In the genomic region with DNA sequence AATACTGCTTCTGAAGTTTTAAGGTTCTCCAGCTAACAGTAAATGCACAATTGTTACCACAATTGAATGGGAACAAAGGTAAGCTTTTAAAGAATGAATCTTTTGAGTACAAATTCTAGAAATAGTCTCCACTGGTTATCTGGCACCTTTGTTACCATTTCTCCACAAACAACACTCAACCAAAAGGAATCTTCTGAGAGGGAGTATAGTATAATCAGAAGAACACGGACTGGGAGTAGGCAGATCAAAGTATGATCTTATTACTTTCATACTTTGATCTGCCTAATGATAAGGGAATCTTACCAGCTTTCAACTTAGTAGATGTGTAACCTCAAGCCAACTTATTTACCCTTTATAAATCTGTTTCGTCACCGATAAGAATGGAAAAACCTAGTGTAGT, we compare ENCODE assay signal across 9 cellular contexts. TPM values are rescaled to one million over a fixed set of nuclear protein-coding genes. Genes with fewer than 3 reads are reported as not detected.
A peak's percentile ranks its signal among the peaks of the same experiment; 100 is the strongest.
DNase-seq lines count a peak whose midpoint lies in the region; ATAC-seq, FAIRE-seq and TF ChIP-seq lines count a peak whose summit lies in the region.
"Had no signal": no experiment of that assay in that cellular context is flagged by ENCODE, and none has a peak within 500 bp of the region (broad histone marks: within the 10 kb centered on the region; RNA-seq: fewer than 3 reads in every experiment).

No MANE protein-coding gene starts in this region.

- H3K4me3 ChIP-seq in DOHH2 (ENCODE audit: low read length), result peak overlapping the region; percentile 92
- peak overlapping the region; percentile 92 for H3K4me3 ChIP-seq in OCI-LY7 (ENCODE audit: low read depth, low read length, poor library complexity, severe bottlenecking)
- H3K4me3 ChIP-seq in H1 (ENCODE audit: extremely low read depth in 1 of 4, insufficient read depth in 2 of 4, low read depth in 3 of 4, low read length in 4 of 4), result peak overlapping the region; percentile 95 to 97 (median 95); a peak in 7 of 8 replicates
- peak overlapping the region; percentile 97 for H3K4me3 ChIP-seq in osteoblast (ENCODE audit: insufficient read depth, low read length)

- H3K79me1 ChIP-seq in H1 (ENCODE audit: low read depth, low read length), result peaks cover 4% of the 10 kb centered on the region; the same call in 1 of the 2 replicates

- H3K23me2 ChIP-seq in H1 (ENCODE audit: low read depth, low read length), result peaks cover 8% of the 10 kb centered on the region; the same call in 1 of the 2 replicates

- no peak overlapping the region for H4K8ac ChIP-seq in H1 (ENCODE audit: extremely low read depth, insufficient read depth, low read length)

- no peak overlapping the region for H2BK15ac ChIP-seq in H1 (ENCODE audit: low read length)

- no peak overlapping the region for H4K5ac ChIP-seq in H1 (ENCODE audit: insufficient read length, low read depth, low read length)

- no peak for TF ChIP-seq RAD21 in H1 (IDR thresholded peaks at IDR 0.05 in 1 of 2, conservative IDR thresholded peaks at IDR 0.05 in 1 of 2; ENCODE audit: low read depth in 2 of 2, low read length in 2 of 2)

- no peaks in the 10 kb centered on the region for H3K9me2 ChIP-seq in DOHH2 (replicated peaks; ENCODE audit: control insufficient read depth, low read length)
- no peaks in the 10 kb centered on the region for H3K9me2 ChIP-seq in OCI-LY7 (ENCODE audit: insufficient read depth, low read length)

- ATAC-seq in GM21447 (IDR thresholded peaks at IDR 0.05; ENCODE audit: unreplicated experiment), result no peak
- no peak for ATAC-seq in HG03108 (IDR thresholded peaks at IDR 0.05; ENCODE audit: unreplicated experiment)
- no peak for ATAC-seq in HG03025 (IDR thresholded peaks at IDR 0.05; ENCODE audit: low FRiP score, unreplicated experiment)

- 92% methylated on average over 3 of the region's 3 CpGs; no CpG with 5 or more reads in 1 of the 2 experiments for whole genome bisulfite sequencing in H1 (ENCODE audit: extremely low coverage in 1 of 2, insufficient coverage in 1 of 2, insufficient read length in 1 of 2, insufficient replicate concordance in 2 of 2, low coverage in 1 of 2, low lambda C conversion rate in 2 of 2, missing lambda C conversion rate in 1 of 2), 2 experiments

- no peak overlapping the region for H2AK5ac ChIP-seq in H1 (ENCODE audit: low read depth, low read length)

- H3K79me2 ChIP-seq in DOHH2 (ENCODE audit: control insufficient read depth, low read length) (peaks cover 64% of the 10 kb centered on the region), OCI-LY7 (ENCODE audit: insufficient read depth, low read depth, low read length) (peaks cover 65% of the 10 kb centered on the region), H1 (ENCODE audit: control insufficient read depth in 1 of 2, insufficient read depth in 2 of 2, low read length in 2 of 2) (peaks cover 26 to 49% of the 10 kb centered on the region in 2 experiments), osteoblast (ENCODE audit: insufficient read depth, low read length) (peaks cover 53% of the 10 kb centered on the region)

- BruUV-seq in OCI-LY7 (replicated peaks; lab: Mats Ljungman, UMichigan), result TSS peak; percentile 45

- POLR2A ChIA-PET in OCI-LY7 (lab: Charles Lee) (interaction anchor here (0.6 to 1.9 kb wide), 8 partner anchors 10 to 1409 kb away, joined by 3 to 5 read pairs (median 3); partner anchors contain the start of gene PRELID3A), H1 (lab: Charles Lee; ENCODE audit: partially characterized antibody) (interaction anchor here (1.0 to 3.9 kb wide), 6 partner anchors 9 to 272 kb away, joined by 3 to 25 read pairs (median 10); no protein-coding TSS in a partner anchor)

- no peak overlapping the region for H3K4ac ChIP-seq in H1 (replicated peaks; ENCODE audit: insufficient read length, low read depth, low read length)

- H2AFZ ChIP-seq in OCI-LY7 (ENCODE audit: low read length) (no peak overlapping the region), H1 (ENCODE audit: low read length) (no peak overlapping the region), osteoblast (ENCODE audit: low read length) (peak overlapping the region; percentile 17)

- H2BK12ac ChIP-seq in H1 (ENCODE audit: low read depth, low read length), result no peak overlapping the region

- H3K27me3 ChIP-seq in DOHH2 (ENCODE audit: control insufficient read depth, low read length) (no peaks in the 10 kb centered on the region), H1 (replicated peaks in 1 of 4; ENCODE audit: control insufficient read depth in 3 of 4, extremely low read depth in 1 of 4, insufficient read depth in 3 of 4, low read length in 3 of 4) (no peaks in the 10 kb centered on the region), osteoblast (ENCODE audit: insufficient read depth, low read length) (no peaks in the 10 kb centered on the region)

- TF ChIP-seq CTCF in DOHH2 (IDR thresholded peaks at IDR 0.05; ENCODE audit: low read depth, low read length, poor library complexity, severe bottlenecking), result no peak
- TF ChIP-seq CTCF in OCI-LY7 (conservative IDR thresholded peaks at IDR 0.05; ENCODE audit: low read length), result no peak
- TF ChIP-seq CTCF in H1 (IDR thresholded peaks at IDR 0.05; ENCODE audit: control extremely low read depth in 1 of 3, insufficient read depth in 1 of 3, low read depth in 1 of 3, low read length in 3 of 3), result no peak
- TF ChIP-seq CTCF in osteoblast (IDR thresholded peaks at IDR 0.05; ENCODE audit: extremely low read depth, low read depth, low read length), result no peak

- no peaks in the 10 kb centered on the region for H3F3A ChIP-seq in DOHH2 (ENCODE audit: control insufficient read depth, insufficient read depth)

- no peak overlapping the region for H3K56ac ChIP-seq in H1 (replicated peaks; ENCODE audit: insufficient read length, low read depth, low read length)

- H3K36me3 ChIP-seq in DOHH2 (ENCODE audit: control insufficient read depth, low read length) (peaks cover 73% of the 10 kb centered on the region), OCI-LY7 (ENCODE audit: insufficient read depth, low read length) (peaks cover 60% of the 10 kb centered on the region), H1 (ENCODE audit: control insufficient read depth in 2 of 4, insufficient read depth in 4 of 4, low read length in 3 of 4) (peaks cover 0 to 26% (median 8%) of the 10 kb centered on the region in 4 experiments; a peak in 4 of 8 replicates), osteoblast (ENCODE audit: insufficient read depth, low read length) (peaks cover 20% of the 10 kb centered on the region)

- H2BK120ac ChIP-seq in H1 (replicated peaks; ENCODE audit: low read depth, low read length), result no peak overlapping the region

- no peak overlapping the region for H4K91ac ChIP-seq in H1 (replicated peaks; ENCODE audit: insufficient read length, low read length)

- CTCF ChIA-PET in OCI-LY7 (lab: Charles Lee; ENCODE audit: unreplicated experiment) (no interaction called here), H1 (lab: Charles Lee; ENCODE audit: partially characterized antibody) (interaction anchor here (1.0 to 1.6 kb wide), 4 partner anchors 9 to 192 kb away, joined by 3 read pairs; no protein-coding TSS in a partner anchor)

- H3K9me3 ChIP-seq in DOHH2 (ENCODE audit: control insufficient read depth, insufficient read depth, low read length) (no peaks in the 10 kb centered on the region), OCI-LY7 (ENCODE audit: low read length) (no peaks in the 10 kb centered on the region), H1 (ENCODE audit: insufficient read depth in 2 of 2, low read depth in 1 of 2, low read length in 1 of 2) (no peaks in the 10 kb centered on the region), osteoblast (ENCODE audit: low read depth, low read length) (no peaks in the 10 kb centered on the region)

- H4K20me1 ChIP-seq in DOHH2 (ENCODE audit: control insufficient read depth, insufficient read depth, low read depth, low read length), result peaks cover 9% of the 10 kb centered on the region
- H4K20me1 ChIP-seq in OCI-LY7 (ENCODE audit: insufficient read depth, low read length), result peaks cover 15% of the 10 kb centered on the region; the same call in 1 of the 2 replicates
- no peaks in the 10 kb centered on the region for H4K20me1 ChIP-seq in H1 (replicated peaks in 1 of 2; ENCODE audit: control insufficient read depth in 1 of 2, insufficient read depth in 2 of 2, low read length in 2 of 2)
- H4K20me1 ChIP-seq in osteoblast (ENCODE audit: insufficient read depth, low read length), result peaks cover 13% of the 10 kb centered on the region

- no peak for TF ChIP-seq POLR2A in H1 (IDR thresholded peaks at IDR 0.05; ENCODE audit: control extremely low read depth in 1 of 2, low read depth in 2 of 2, low read length in 2 of 2)

- H3K14ac ChIP-seq in H1 (ENCODE audit: insufficient read length), result no peak overlapping the region

- H3K4me1 ChIP-seq in DOHH2 (ENCODE audit: control insufficient read depth, low read length) (peaks cover 28% of the 10 kb centered on the region), OCI-LY7 (ENCODE audit: insufficient read depth, low read length, poor library complexity, severe bottlenecking) (peaks cover 34% of the 10 kb centered on the region), H1 (replicated peaks in 1 of 4; ENCODE audit: control insufficient read depth in 3 of 4, insufficient read depth in 4 of 4, low read length in 3 of 4) (peaks cover 0 to 10% (median 2%) of the 10 kb centered on the region in 4 experiments; a peak in 3 of 7 replicates), osteoblast (ENCODE audit: insufficient read depth, low read length) (peaks cover 18% of the 10 kb centered on the region)

- no peak overlapping the region for H2BK20ac ChIP-seq in H1 (ENCODE audit: low read length)

- no peak for DNase-seq in OCI-LY7 (ENCODE audit: low spot score)
- DNase-seq in H1 (ENCODE audit: low read depth in 1 of 2, low spot score in 2 of 2), result no peak
- DNase-seq in osteoblast (ENCODE audit: insufficient read length, low spot score, missing footprints), result no peak
- DNase-seq in mesenteric fat pad (ENCODE audit: low spot score), result no peak

- no peak overlapping the region for H3K9ac ChIP-seq in H1 (replicated peaks in 1 of 4; ENCODE audit: extremely low read depth in 1 of 4, low read depth in 3 of 4, low read length in 3 of 4)

- no peak overlapping the region for H3K23ac ChIP-seq in H1 (ENCODE audit: insufficient read length)

- H3K27ac ChIP-seq in DOHH2 (ENCODE audit: low read depth, low read length), result no peak overlapping the region
- H3K27ac ChIP-seq in OCI-LY7 (ENCODE audit: low read depth, low read length, poor library complexity, severe bottlenecking), result no peak overlapping the region
- H3K27ac ChIP-seq in H1 (ENCODE audit: low read depth, low read length), result no peak overlapping the region
- no peak overlapping the region for H3K27ac ChIP-seq in osteoblast (ENCODE audit: low read depth, low read length)

- H2BK5ac ChIP-seq in H1 (ENCODE audit: low read depth, low read length), result no peak overlapping the region

- H3K18ac ChIP-seq in H1 (ENCODE audit: extremely low read depth, low read length), result no peak overlapping the region

- H3K4me2 ChIP-seq in DOHH2 (ENCODE audit: low read length) (peak overlapping the region; percentile 96), OCI-LY7 (ENCODE audit: low read length) (peak overlapping the region; percentile 99), H1 (ENCODE audit: insufficient read depth in 1 of 2, low read depth in 2 of 2, low read length in 2 of 2) (peak overlapping the region; percentile 67 to 95), osteoblast (ENCODE audit: insufficient read depth, low read length) (peak overlapping the region; percentile 91)

- no peak for FAIRE-seq in H1 (lab: Jason Lieb, UNC)
- FAIRE-seq: TTC549 had no signal

- intact Hi-C loops in OCI-LY7 (cut with micrococcal nuclease; ENCODE audit: unreplicated experiment), result no loop called here

- no peak for TF ChIP-seq EP300 in H1 (IDR thresholded peaks at IDR 0.05; ENCODE audit: borderline replicate concordance in 1 of 2, low read depth in 2 of 2, low read length in 2 of 2)

RNA-seq across cellular contexts. Expression of gene CEP76, which starts 1.4 kb away (rescaled TPM):
- 22.1 and 23.7 TPM in 2 replicates for total RNA-seq in OCI-LY7 (2014; rRNA removed; shearing (Covaris generic))
- total RNA-seq in OCI-LY7 (2022), result 13.7 and 14.1 TPM in 2 replicates
- 14.3 and 18.1 TPM in 2 replicates for total RNA-seq in H1 (2021; fragmentation: NEBNext Ultra II Directional; extraction: Animal tissue kit (Norgen Biotek cat#: 25700))
- 6.7 and 9.0 TPM in 2 replicates for polyA plus RNA-seq in H1 (2011; rRNA removed)
- 10.0 TPM for polyA plus RNA-seq in H1 (2011; cell fraction: cytosol; rRNA removed)
- polyA plus RNA-seq in H1 (2011; cell fraction: nucleus; rRNA removed), result 6.9 TPM
- 8.0 to 14.3 TPM (median 9.9 TPM) in 4 replicates for polyA plus RNA-seq in H1 (2012, experiment 1 of 2)
- polyA plus RNA-seq in H1 (2012, experiment 2 of 2), result 3.3 TPM
- polyA plus RNA-seq in H1 (2013, experiment 1 of 2), result 12.4 TPM
- 10.1 TPM for polyA plus RNA-seq in H1 (2013, experiment 2 of 2)
- polyA minus RNA-seq in H1 (2011; rRNA and poly(A)+ RNA removed), result 19.7 and 23.7 TPM in 2 replicates
- polyA minus RNA-seq in H1 (2011; cell fraction: cytosol; rRNA and poly(A)+ RNA removed), result 7.3 TPM
- 17.2 TPM for polyA minus RNA-seq in H1 (2011; cell fraction: nucleus; rRNA and poly(A)+ RNA removed)
- total RNA-seq in osteoblast, result 9.7 and 10.1 TPM in 2 replicates
- 8.2 TPM for total RNA-seq in mesenteric fat pad

RNA-seq across cellular contexts. Expression of gene PSMG2, which starts 1.7 kb away (rescaled TPM):
- total RNA-seq in OCI-LY7 (2014; rRNA removed; shearing (Covaris generic)), result 61.7 and 69.2 TPM in 2 replicates
- 98.8 and 103 TPM in 2 replicates for total RNA-seq in OCI-LY7 (2022)
- 76.5 and 79.3 TPM in 2 replicates for total RNA-seq in H1 (2021; fragmentation: NEBNext Ultra II Directional; extraction: Animal tissue kit (Norgen Biotek cat#: 25700))
- 36.3 and 52.9 TPM in 2 replicates for polyA plus RNA-seq in H1 (2011; rRNA removed)
- 44.2 TPM for polyA plus RNA-seq in H1 (2011; cell fraction: cytosol; rRNA removed)
- polyA plus RNA-seq in H1 (2011; cell fraction: nucleus; rRNA removed), result 32.0 TPM
- polyA plus RNA-seq in H1 (2012, experiment 1 of 2), result 58.6 to 64.6 TPM (median 61.0 TPM) in 4 replicates
- 48.5 TPM for polyA plus RNA-seq in H1 (2012, experiment 2 of 2)
- 61.7 TPM for polyA plus RNA-seq in H1 (2013, experiment 1 of 2)
- polyA plus RNA-seq in H1 (2013, experiment 2 of 2), result 64.3 TPM
- polyA minus RNA-seq in H1 (2011; rRNA and poly(A)+ RNA removed), result 41.1 and 42.7 TPM in 2 replicates
- 40.6 TPM for polyA minus RNA-seq in H1 (2011; cell fraction: cytosol; rRNA and poly(A)+ RNA removed)
- 19.3 TPM for polyA minus RNA-seq in H1 (2011; cell fraction: nucleus; rRNA and poly(A)+ RNA removed)
- total RNA-seq in osteoblast, result 94.5 and 114 TPM in 2 replicates
- 73.0 TPM for total RNA-seq in mesenteric fat pad

RNA-seq across cellular contexts. Expression of gene SPIRE1, which starts 43.3 kb away (rescaled TPM):
- total RNA-seq in OCI-LY7 (2014; rRNA removed; shearing (Covaris generic)), result 0.19 TPM in 1 of 2 replicates, not detected in the other
- total RNA-seq in OCI-LY7 (2022) (1.1 and 2.4 TPM in 2 replicates), osteoblast (61.6 and 64.4 TPM in 2 replicates), mesenteric fat pad (39.8 TPM)
- total RNA-seq in H1 (2021; fragmentation: NEBNext Ultra II Directional; extraction: Animal tissue kit (Norgen Biotek cat#: 25700)), result 19.0 and 21.5 TPM in 2 replicates
- 3.7 and 6.0 TPM in 2 replicates for polyA plus RNA-seq in H1 (2011; rRNA removed)
- 7.2 TPM for polyA plus RNA-seq in H1 (2011; cell fraction: cytosol; rRNA removed)
- polyA plus RNA-seq in H1 (2011; cell fraction: nucleus; rRNA removed), result 7.5 TPM
- 9.3 to 17.6 TPM (median 11.7 TPM) in 4 replicates for polyA plus RNA-seq in H1 (2012, experiment 1 of 2)
- 0.94 TPM for polyA plus RNA-seq in H1 (2012, experiment 2 of 2)
- polyA plus RNA-seq in H1 (2013, experiment 1 of 2), result 12.4 TPM
- polyA plus RNA-seq in H1 (2013, experiment 2 of 2), result 12.5 TPM
- polyA minus RNA-seq in H1 (2011; rRNA and poly(A)+ RNA removed), result 15.4 and 17.5 TPM in 2 replicates
- polyA minus RNA-seq in H1 (2011; cell fraction: cytosol; rRNA and poly(A)+ RNA removed), result 10.7 TPM
- polyA minus RNA-seq in H1 (2011; cell fraction: nucleus; rRNA and poly(A)+ RNA removed), result 8.1 TPM
